Comparison of ENCODE assay signal across 28 cellular contexts in genomic region chr9:109186857-109187256, GRCh38.
"Had no signal": no experiment of that assay in that cellular context is flagged by ENCODE, and none has a peak within 500 bp of the region (broad histone marks: within the 10 kb centered on the region; RNA-seq: fewer than 3 reads in every experiment).

No MANE protein-coding gene starts in this region.

- ATAC-seq: activated CD4-positive, alpha-beta T cell treated with anti-CD3 and anti-CD28 coated beads for 36 hours; activated CD8-positive, alpha-beta memory T cell treated with anti-CD3 and anti-CD28 coated beads, Interleukin-2, amount 10 ng/mL, durations not matched to agents 7 days and 5 days; activated CD8-positive, alpha-beta T cell treated with anti-CD3 and anti-CD28 coated beads, Interleukin-2, amount 10 ng/mL, durations not matched to agents 7 days and 5 days; activated naive CD8-positive, alpha-beta T cell treated with anti-CD3 and anti-CD28 coated beads, Interleukin-2, amount 50 U/mL, for 24 hours had no signal

- H3K36me3 ChIP-seq: ascending aorta, cardiac muscle cell had no signal

- H3K27ac ChIP-seq: ascending aorta, cardiac muscle cell, coronary artery, VCaP had no signal

- H3K4me1 ChIP-seq: ascending aorta had no signal

- H3K27me3 ChIP-seq: ascending aorta, cardiac muscle cell had no signal

- DNase-seq: activated B cell treated with CpG ODN at 0.5 μM for 24 hours; activated CD4-positive, alpha-beta memory T cell treated with anti-CD3 and anti-CD28 coated beads, Interleukin-2, amount 10 ng/mL, durations not matched to agents 7 days and 5 days; activated CD4-positive, alpha-beta T cell treated with anti-CD3 and anti-CD28 coated beads for 1 hour; activated CD4-positive, alpha-beta T cell treated with anti-CD3 and anti-CD28 coated beads for 36 hours; activated CD4-positive, alpha-beta T cell treated with anti-CD3 and anti-CD28 coated beads for 48 hours; activated CD4-positive, alpha-beta T cell treated with anti-CD3 and anti-CD28 coated beads, Interleukin-2, amount 10 ng/mL, durations not matched to agents 7 days and 5 days; activated CD4-positive, alpha-beta T cell treated with anti-CD3 and anti-CD28 coated beads, Interleukin-2, amount 50 U/mL, for 48 hours; activated CD8-positive, alpha-beta memory T cell treated with anti-CD3 and anti-CD28 coated beads for 24 hours; activated CD8-positive, alpha-beta memory T cell treated with anti-CD3 and anti-CD28 coated beads, Interleukin-2, amount 10 ng/mL, durations not matched to agents 7 days and 5 days; activated CD8-positive, alpha-beta memory T cell treated with anti-CD3 and anti-CD28 coated beads, Interleukin-2, amount 50 U/mL, for 48 hours; activated CD8-positive, alpha-beta T cell treated with anti-CD3 and anti-CD28 coated beads, Interleukin-2, amount 10 ng/mL, durations not matched to agents 7 days and 5 days; activated effector memory CD4-positive, alpha-beta T cell treated with Interleukin-2 at 50 U/mL for 16 hours; activated gamma-delta T cell; activated naive CD4-positive, alpha-beta T cell treated with anti-CD3 and anti-CD28 coated beads, Interleukin-2, amount 10 ng/mL, durations not matched to agents 7 days and 5 days; activated naive CD4-positive, alpha-beta T cell treated with Interleukin-2 at 50 U/mL for 16 hours; activated naive CD8-positive, alpha-beta T cell treated with anti-CD3 and anti-CD28 coated beads, Interleukin-2, amount 10 ng/mL, durations not matched to agents 7 days and 5 days; activated naive CD8-positive, alpha-beta T cell treated with anti-CD3 and anti-CD28 coated beads, Interleukin-2, amount 50 U/mL, for 24 hours; activated T-cell treated with anti-CD3 and anti-CD28 coated beads, Interleukin-2, amount 50 U/mL, for 24 hours; activated T-cell treated with anti-CD3 and anti-CD28 coated beads, Interleukin-2, amount 50 U/mL, for 48 hours; amygdala; anterior cingulate cortex; central memory CD4-positive, alpha-beta T cell; T-helper 2 cell; T-helper 9 cell had no signal

- H3K4me3 ChIP-seq: ascending aorta, cardiac muscle cell, coronary artery had no signal

- H3K9me3 ChIP-seq: ascending aorta had no signal
